In the genomic region with DNA sequence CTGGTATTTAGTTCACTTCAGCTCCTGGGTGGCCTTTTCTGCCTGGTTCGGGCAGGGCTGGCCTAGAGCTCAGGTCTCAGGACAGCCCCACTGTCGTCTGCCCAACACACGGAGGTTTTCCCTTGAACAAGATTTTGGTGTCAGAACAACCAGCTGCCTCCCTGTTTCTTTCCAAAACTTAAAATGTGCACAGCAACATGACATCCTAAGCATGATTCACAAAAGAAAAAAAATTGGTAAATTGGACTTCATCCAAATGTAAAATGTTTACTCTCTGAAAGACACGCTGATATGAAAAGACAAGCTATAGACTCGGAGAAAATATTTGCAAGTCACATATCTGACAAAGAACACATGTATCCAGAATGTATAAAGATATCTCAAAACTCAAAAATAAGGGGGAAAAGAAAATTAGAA, we compare ENCODE assay signal across 11 cellular contexts.
DNase-seq lines count a peak whose midpoint lies in the region; TF ChIP-seq lines count a peak whose summit lies in the region.
"Had no signal": no experiment of that assay in that cellular context is flagged by ENCODE, and none has a peak within 500 bp of the region (broad histone marks: within the 10 kb centered on the region; RNA-seq: fewer than 3 reads in every experiment).

No MANE protein-coding gene starts in this region.

- no peak overlapping the region for H3K4me3 Mint-ChIP-seq in activated T-cell treated with anti-CD3 and anti-CD28 coated beads, Interleukin-2, amount 50 U/mL, for 24 hours
- H3K4me3 Mint-ChIP-seq in activated naive CD8-positive, alpha-beta T cell treated with anti-CD3 and anti-CD28 coated beads for 36 hours: no peak overlapping the region

- H3K4me3 ChIP-seq in foreskin fibroblast (ENCODE audit: low read depth in 1 of 2, low read length in 2 of 2): no peak overlapping the region
- no peak overlapping the region for H3K4me3 ChIP-seq in transverse colon
- H3K4me3 ChIP-seq: PC-9 had no signal

- peaks cover 69% of the 10 kb centered on the region for H3K4me1 Mint-ChIP-seq in activated T-cell treated with anti-CD3 and anti-CD28 coated beads, Interleukin-2, amount 50 U/mL, for 24 hours (ENCODE audit: low read depth)
- peaks cover 58% of the 10 kb centered on the region for H3K4me1 Mint-ChIP-seq in activated naive CD8-positive, alpha-beta T cell treated with anti-CD3 and anti-CD28 coated beads for 36 hours

- TF ChIP-seq CTCF in foreskin fibroblast (IDR thresholded peaks at IDR 0.05; ENCODE audit: low read depth, low read length) (no peak), transverse colon (IDR thresholded peaks at IDR 0.05) (no peak)

- peak overlapping the region; percentile 23 for H3K27ac Mint-ChIP-seq in activated T-cell treated with anti-CD3 and anti-CD28 coated beads, Interleukin-2, amount 50 U/mL, for 24 hours
- H3K27ac Mint-ChIP-seq in activated naive CD8-positive, alpha-beta T cell treated with anti-CD3 and anti-CD28 coated beads for 36 hours: peak overlapping the region; percentile 81

- H3K27ac ChIP-seq in transverse colon: peak overlapping the region; percentile 9 to 79 (median 76)
- H3K27ac ChIP-seq: PC-9 had no signal

- no peak for TF ChIP-seq POLR2A in transverse colon (IDR thresholded peaks at IDR 0.05)

- no peaks in the 10 kb centered on the region for H3K9me3 Mint-ChIP-seq in activated T-cell treated with anti-CD3 and anti-CD28 coated beads, Interleukin-2, amount 50 U/mL, for 24 hours
- no peaks in the 10 kb centered on the region for H3K9me3 Mint-ChIP-seq in activated naive CD8-positive, alpha-beta T cell treated with anti-CD3 and anti-CD28 coated beads for 36 hours

- no peaks in the 10 kb centered on the region for H3K27me3 ChIP-seq in transverse colon

- peaks cover 77% of the 10 kb centered on the region for H3K36me3 Mint-ChIP-seq in activated T-cell treated with anti-CD3 and anti-CD28 coated beads, Interleukin-2, amount 50 U/mL, for 24 hours (ENCODE audit: low read depth)
- H3K36me3 Mint-ChIP-seq in activated naive CD8-positive, alpha-beta T cell treated with anti-CD3 and anti-CD28 coated beads for 36 hours: peaks cover 62% of the 10 kb centered on the region

- no peaks in the 10 kb centered on the region for H3K36me3 ChIP-seq in transverse colon

- no peaks in the 10 kb centered on the region for H3K9me3 ChIP-seq in transverse colon

- H3K27me3 Mint-ChIP-seq in activated T-cell treated with anti-CD3 and anti-CD28 coated beads, Interleukin-2, amount 50 U/mL, for 24 hours: no peaks in the 10 kb centered on the region
- no peaks in the 10 kb centered on the region for H3K27me3 Mint-ChIP-seq in activated naive CD8-positive, alpha-beta T cell treated with anti-CD3 and anti-CD28 coated beads for 36 hours

- WGBS in transverse colon (ENCODE audit: low coverage in 1 of 2), 2 donors: 62 to 68% methylated on average over 2 to 5 of the region's 5 CpGs

- DNase-seq in activated T-cell treated with anti-CD3 and anti-CD28 coated beads, Interleukin-2, amount 50 U/mL, for 24 hours: peak; percentile 20
- no peak for DNase-seq in activated T-cell treated with anti-CD3 and anti-CD28 coated beads, Interleukin-2, amount 50 U/mL, for 1 hour
- DNase-seq in activated naive CD8-positive, alpha-beta T cell treated with anti-CD3 and anti-CD28 coated beads for 36 hours: no peak
- DNase-seq in foreskin fibroblast (peak; percentile 24 to 42), transverse colon (no peak), foreskin melanocyte (no peak), NCI-H526 (lab: John Stamatoyannopoulos, UW) (no peak), NCI-H1417 (lab: John Stamatoyannopoulos, UW) (no peak)
- DNase-seq: GDM1, NCI-H1436 treated with DMSO at 0.1 percent for 48 hours, PC-9 had no signal

- intact Hi-C loops in transverse colon (cut with DNase I; ENCODE audit: low total_unique reads): no loop called here

- TF ChIP-seq EP300 in transverse colon (IDR thresholded peaks at IDR 0.05; ENCODE audit: low read depth): no peak

- in situ Hi-C loops in transverse colon (cut with MboI; ENCODE audit: low pct_ligation_motif_present in 1 of 4, low pct_unique_long_range_greater_than_20kb in 1 of 4, low sequenced_read_pairs in 3 of 4): no loop called here

- peaks cover 13 to 63% (median 26%) of the 10 kb centered on the region in 4 donors for H3K4me1 ChIP-seq in transverse colon

Comparison
In these comparisons a context has a peak if more than half of its experiments do, and no peak if none do; other contexts are left out.
1. DNase-seq: peak in activated T-cell treated with anti-CD3 and anti-CD28 coated beads, Interleukin-2, amount 50 U/mL, for 24 hours (single experiment) and foreskin fibroblast (2 of 2); none in activated T-cell treated with anti-CD3 and anti-CD28 coated beads, Interleukin-2, amount 50 U/mL, for 1 hour (single experiment), activated naive CD8-positive, alpha-beta T cell treated with anti-CD3 and anti-CD28 coated beads for 36 hours (single experiment), transverse colon (single experiment), foreskin melanocyte (single experiment), NCI-H526 (0 of 2) and NCI-H1417 (0 of 3).